In the genomic region with DNA sequence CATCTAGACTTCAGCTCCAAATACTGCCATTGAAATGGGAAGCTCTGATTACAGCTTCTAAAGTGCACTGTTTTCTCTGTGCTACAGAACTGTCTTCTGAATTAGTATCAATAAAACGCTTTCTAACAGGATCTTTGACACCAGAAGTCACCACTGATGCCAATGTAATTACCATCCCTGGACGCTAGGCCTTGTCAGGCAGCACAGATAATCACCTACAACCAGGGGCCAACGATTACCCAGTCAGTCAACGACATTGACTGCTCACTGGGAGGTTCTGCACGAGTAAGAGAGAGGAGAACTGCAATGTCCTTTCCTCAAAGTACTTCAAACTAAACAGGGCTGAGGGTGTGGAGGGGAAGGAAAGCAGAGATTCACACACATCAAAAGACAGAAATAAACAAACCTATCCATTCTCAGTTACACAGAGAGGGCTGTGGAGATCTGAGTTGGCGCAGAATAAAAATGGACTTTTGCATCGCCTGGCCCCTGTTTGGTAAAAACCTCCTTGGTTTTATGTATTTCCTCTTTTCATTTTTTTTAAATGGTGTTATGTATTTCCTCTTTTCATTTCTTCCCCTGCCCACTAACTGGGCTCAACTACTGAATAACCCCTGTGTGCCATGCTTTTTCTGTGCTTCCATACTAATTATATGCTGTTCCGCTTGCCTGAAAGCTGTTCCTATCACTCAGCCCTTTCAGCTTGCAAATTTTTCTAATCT, we compare ENCODE assay signal across 18 cellular contexts.
DNase-seq lines count a peak whose midpoint lies in the region; ATAC-seq and TF ChIP-seq lines count a peak whose summit lies in the region.
"Had no signal": no experiment of that assay in that cellular context is flagged by ENCODE, and none has a peak within 500 bp of the region (broad histone marks: within the 10 kb centered on the region; RNA-seq: fewer than 3 reads in every experiment).

No MANE protein-coding gene starts in this region.

- H3K4me1 ChIP-seq in endodermal cell (ENCODE audit: control insufficient read depth, insufficient read depth, low read length), result no peaks in the 10 kb centered on the region
- H3K4me1 ChIP-seq: tibial nerve had no signal

- H3K4me1 Mint-ChIP-seq in endodermal cell, result no peaks in the 10 kb centered on the region
- no peaks in the 10 kb centered on the region for H3K4me1 Mint-ChIP-seq in activated naive CD4-positive, alpha-beta T cell treated with anti-CD3 and anti-CD28 coated beads for 36 hours (ENCODE audit: low read depth)

- no peak overlapping the region for H3K27ac ChIP-seq in endodermal cell (ENCODE audit: low read depth, low read length)
- H3K27ac ChIP-seq: tibial nerve had no signal

- H3K9ac ChIP-seq in endodermal cell (ENCODE audit: extremely low read depth, low read length, poor library complexity, severe bottlenecking), result no peak overlapping the region

- intact Hi-C loops in activated naive CD4-positive, alpha-beta T cell treated with anti-CD3 and anti-CD28 coated beads for 36 hours (cut with micrococcal nuclease), result no loop called here

- 81 to 83% methylated on average over 1 to 8 of the region's 8 CpGs for WGBS in endodermal cell (ENCODE audit: insufficient coverage in 1 of 2, insufficient read length in 1 of 2), 2 experiments

- H3K9me3 Mint-ChIP-seq in endodermal cell, result no peaks in the 10 kb centered on the region
- no peaks in the 10 kb centered on the region for H3K9me3 Mint-ChIP-seq in activated naive CD4-positive, alpha-beta T cell treated with anti-CD3 and anti-CD28 coated beads for 36 hours

- H3K27me3 Mint-ChIP-seq in endodermal cell (ENCODE audit: insufficient read depth), result no peaks in the 10 kb centered on the region
- no peaks in the 10 kb centered on the region for H3K27me3 Mint-ChIP-seq in activated naive CD4-positive, alpha-beta T cell treated with anti-CD3 and anti-CD28 coated beads for 36 hours (ENCODE audit: low read depth)

- DNase-seq in G401 (ENCODE audit: low spot score) (peak; percentile 3), NCI-H2227 treated with DMSO at 0.1 percent for 48 hours (lab: John Stamatoyannopoulos, UW) (peak; percentile 82), endodermal cell (peak; percentile 73), activated gamma-delta T cell (lab: John Stamatoyannopoulos, UW) (no peak), medulla oblongata (ENCODE audit: extremely low spot score) (no peak), A172 (ENCODE audit: low spot score) (no peak)
- no peak for DNase-seq in activated naive CD4-positive, alpha-beta T cell treated with anti-CD3 and anti-CD28 coated beads for 36 hours
- DNase-seq: activated T-cell treated with anti-CD3 and anti-CD28 coated beads, Interleukin-2, amount 50 U/mL, for 4 hours; amygdala; Calu3; mesenchymal stem cell; NCI-H2029; NCI-H748 treated with DMSO at 0.1 percent for 48 hours; right cardiac atrium; SHP77 treated with DMSO at 0.1 percent for 48 hours; stimulated activated CD4-positive, alpha-beta T cell treated with anti-CD3 and anti-CD28 coated beads, Interleukin-4, amount 100 ng/mL, for 24 hours had no signal

- H3K4me3 Mint-ChIP-seq in endodermal cell, result no peak overlapping the region
- H3K4me3 Mint-ChIP-seq in activated naive CD4-positive, alpha-beta T cell treated with anti-CD3 and anti-CD28 coated beads for 36 hours, result no peak overlapping the region
- H3K4me3 Mint-ChIP-seq: activated T-cell treated with anti-CD3 and anti-CD28 coated beads, Interleukin-2, amount 50 U/mL, for 4 hours had no signal

- ATAC-seq in GM21529 (IDR thresholded peaks at IDR 0.05; ENCODE audit: unreplicated experiment), result peak; percentile 54
- ATAC-seq: activated T-cell treated with anti-CD3 and anti-CD28 coated beads, Interleukin-2, amount 50 U/mL, for 4 hours; right cardiac atrium had no signal

- CTCF ChIA-PET in activated naive CD4-positive, alpha-beta T cell treated with anti-CD3 and anti-CD28 coated beads for 36 hours (lab: Charles Lee), result no interaction called here

- no peaks in the 10 kb centered on the region for H3K36me3 ChIP-seq in endodermal cell (ENCODE audit: control insufficient read depth, insufficient read depth, low read length)
- H3K36me3 ChIP-seq: tibial nerve had no signal

- peak; percentile 57 for TF ChIP-seq CTCF in endodermal cell (conservative IDR thresholded peaks at IDR 0.05)

- H3K27ac Mint-ChIP-seq in endodermal cell, result no peak overlapping the region
- H3K27ac Mint-ChIP-seq in activated naive CD4-positive, alpha-beta T cell treated with anti-CD3 and anti-CD28 coated beads for 36 hours, result no peak overlapping the region

- no peaks in the 10 kb centered on the region for H3K27me3 ChIP-seq in endodermal cell (ENCODE audit: control insufficient read depth, insufficient read depth, low read length, poor library complexity, severe bottlenecking)
- H3K27me3 ChIP-seq: tibial nerve had no signal

- no peaks in the 10 kb centered on the region for H3K36me3 Mint-ChIP-seq in endodermal cell (ENCODE audit: low read depth)
- H3K36me3 Mint-ChIP-seq in activated naive CD4-positive, alpha-beta T cell treated with anti-CD3 and anti-CD28 coated beads for 36 hours (ENCODE audit: low read depth), result no peaks in the 10 kb centered on the region

- H3K9me3 ChIP-seq in endodermal cell (ENCODE audit: control insufficient read depth, low read length), result no peaks in the 10 kb centered on the region
- H3K9me3 ChIP-seq: tibial nerve had no signal

- no peak overlapping the region for H3K4me3 ChIP-seq in endodermal cell (ENCODE audit: low read length)
- H3K4me3 ChIP-seq: tibial nerve had no signal

- in situ Hi-C loops in G401 (cut with HindIII; ENCODE audit: low sequenced_read_pairs), result no loop called here

Comparison
In these comparisons a context has a peak if more than half of its experiments do, and no peak if none do; other contexts are left out.
1. DNase-seq: peak in G401 (single experiment), NCI-H2227 treated with DMSO at 0.1 percent for 48 hours (single experiment) and endodermal cell (single experiment); none in activated naive CD4-positive, alpha-beta T cell treated with anti-CD3 and anti-CD28 coated beads for 36 hours (single experiment), activated gamma-delta T cell (single experiment), medulla oblongata (single experiment) and A172 (single experiment).